In the genomic region with DNA sequence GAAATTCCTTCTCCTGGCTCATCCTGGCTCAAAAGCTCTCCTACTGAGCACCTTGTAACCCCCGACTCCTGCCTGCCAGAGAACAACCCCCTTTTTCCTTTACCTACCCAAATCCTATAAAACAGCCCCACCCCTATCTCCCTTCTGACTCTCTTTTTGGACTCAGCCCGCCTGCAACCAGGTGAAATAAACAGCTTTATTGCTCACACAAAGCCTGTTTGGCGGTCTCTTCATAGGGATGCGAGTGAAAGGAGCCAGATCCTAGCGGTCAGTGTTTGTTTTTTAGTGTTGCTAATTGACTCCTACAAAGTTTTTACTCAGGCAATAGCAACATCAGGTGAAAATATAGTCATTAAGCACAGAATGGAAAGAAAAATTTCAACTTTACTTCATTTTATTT, we compare ENCODE assay signal across 6 cellular contexts.
DNase-seq lines count a peak whose midpoint lies in the region; ATAC-seq and TF ChIP-seq lines count a peak whose summit lies in the region.
"Not testable (repeated sequence)": the region's sequence is repeated elsewhere in the genome, so short reads cannot be mapped to it uniquely, and the experiment has no call there.

No MANE protein-coding gene starts in this region.

- not testable (repeated sequence) for H3K79me1 ChIP-seq in H9 (ENCODE audit: insufficient read depth, low read depth, low read length, poor library complexity, severe bottlenecking)

- CTCF ChIA-PET in WTC11 (lab: Charles Lee) = not testable (repeated sequence)

- H3K4me1 ChIP-seq in H9 (ENCODE audit: insufficient read depth, low read length) = not testable (repeated sequence)
- H3K4me1 ChIP-seq in HUES64 (ENCODE audit: insufficient read depth, low read length) (peaks cover 28% of the 10 kb centered on the region), iPS-18a (ENCODE audit: control insufficient read depth, low read depth, low read length) (peaks cover 23% of the 10 kb centered on the region), neural progenitor cell (peaks cover 14% of the 10 kb centered on the region)

- not testable (repeated sequence) for H3K23me2 ChIP-seq in H9 (ENCODE audit: insufficient read length, low read depth, low read length, poor library complexity, severe bottlenecking)

- not testable (repeated sequence) for H3K27me3 ChIP-seq in H9 (ENCODE audit: insufficient read depth, low read length); HUES64 (ENCODE audit: insufficient read depth, low read length); iPS-18a (ENCODE audit: control insufficient read depth, insufficient read depth, low read length); neural progenitor cell

- peak; percentile 59; the same call in 1 of the 2 replicates for ATAC-seq in WTC11

- H3K27ac ChIP-seq in H9 (ENCODE audit: insufficient read length, low read depth, low read length); iPS-18a (ENCODE audit: low read length); neural progenitor cell: not testable (repeated sequence)
- peak overlapping the region; percentile 88 for H3K27ac ChIP-seq in HUES64 (ENCODE audit: low read depth, low read length)

- H3K4me3 ChIP-seq in HUES64 (ENCODE audit: low read length) = 0 out of 2 replicates have a peak overlapping the region, but pooled peaks have one; percentile 3
- H3K4me3 ChIP-seq in iPS-18a (ENCODE audit: low read length) = peak overlapping the region; percentile 11
- H3K4me3 ChIP-seq in neural progenitor cell = not testable (repeated sequence)

- WGBS in H9 (ENCODE audit: extremely low coverage, insufficient read length, low lambda C conversion rate) = no CpG with 5 or more reads among the region's 5 CpGs
- 13% methylated on average over 5 of the region's 5 CpGs for WGBS in HUES64

- H3K9me3 ChIP-seq in H9 (ENCODE audit: control insufficient read depth, low read depth, low read length); HUES64 (ENCODE audit: insufficient read depth, low read depth, low read length); iPS-18a (ENCODE audit: control insufficient read depth, low read depth, low read length); neural progenitor cell (ENCODE audit: low read depth): not testable (repeated sequence)

- not testable (repeated sequence) for H3K4me3 Mint-ChIP-seq in H9, WTC11, neural progenitor cell

- not testable (repeated sequence) for H3K27me3 Mint-ChIP-seq in H9 (ENCODE audit: low read depth); WTC11 (ENCODE audit: low read depth); neural progenitor cell (ENCODE audit: insufficient read depth, low read depth)

- not testable (repeated sequence) for H3K4me2 ChIP-seq in H9 (ENCODE audit: insufficient read depth, insufficient read length, low read length)
- H3K4me2 ChIP-seq in neural progenitor cell = peak overlapping the region; percentile 61

- H3T11ph ChIP-seq in H9 (ENCODE audit: low read length) = not testable (repeated sequence)

- H3K9ac ChIP-seq in H9 (ENCODE audit: extremely low read depth, insufficient read length, low read length); HUES64 (ENCODE audit: low read depth, low read length); iPS-18a (ENCODE audit: low read length); neural progenitor cell: not testable (repeated sequence)

- not testable (repeated sequence) for H2AFZ ChIP-seq in H9 (ENCODE audit: low read length); neural progenitor cell (replicated peaks)

- not testable (repeated sequence) for H4K20me1 ChIP-seq in H9 (ENCODE audit: control insufficient read depth, insufficient read depth, insufficient read length); neural progenitor cell (ENCODE audit: low read depth)

- not testable (repeated sequence) for H2BK12ac ChIP-seq in H9 (ENCODE audit: insufficient read length, low read depth, low read length)

- H2BK15ac ChIP-seq in H9 (ENCODE audit: low read depth, low read length) = not testable (repeated sequence)

- H3K36me3 Mint-ChIP-seq in H9 (ENCODE audit: insufficient read depth in 1 of 3, low read depth in 3 of 3) = peaks cover 17 to 32% (median 23%) of the 10 kb centered on the region in 3 experiments
- not testable (repeated sequence) for H3K36me3 Mint-ChIP-seq in WTC11, neural progenitor cell

- not testable (repeated sequence) for H3K23ac ChIP-seq in H9 (ENCODE audit: insufficient read length, low read depth, low read length)

- H3K27ac Mint-ChIP-seq in H9, WTC11, neural progenitor cell: not testable (repeated sequence)

- H3K4me1 Mint-ChIP-seq in H9 (peaks cover 15 to 17% of the 10 kb centered on the region in 2 experiments), WTC11 (peaks cover 22% of the 10 kb centered on the region)
- H3K4me1 Mint-ChIP-seq in neural progenitor cell = not testable (repeated sequence)

- not testable (repeated sequence) for H2BK5ac ChIP-seq in H9 (ENCODE audit: insufficient read length, low read length)

- H4K5ac ChIP-seq in H9 (ENCODE audit: insufficient read length, low read depth, low read length) = not testable (repeated sequence)

- peaks cover 31 to 36% of the 10 kb centered on the region in 2 experiments for H3K9me3 Mint-ChIP-seq in H9
- H3K9me3 Mint-ChIP-seq in WTC11 = not testable (repeated sequence)
- peaks cover 11% of the 10 kb centered on the region for H3K9me3 Mint-ChIP-seq in neural progenitor cell

- not testable (repeated sequence) for H3K36me3 ChIP-seq in HUES64 (ENCODE audit: insufficient read depth, low read length); iPS-18a (ENCODE audit: control insufficient read depth, low read depth, low read length); neural progenitor cell

- H3K79me2 ChIP-seq in H9 (ENCODE audit: insufficient read depth, low read length); neural progenitor cell (ENCODE audit: low read depth): not testable (repeated sequence)

- not testable (repeated sequence) for H4K91ac ChIP-seq in H9 (ENCODE audit: insufficient read length, low read depth, low read length)

- not testable (repeated sequence) for H3K4ac ChIP-seq in H9 (ENCODE audit: low read depth, low read length)

- DNase-seq in H9 (peak; percentile 35), islet precursor cell (peak; percentile 54), neural progenitor cell (ENCODE audit: low spot score) (peak; percentile 45)
- not testable (repeated sequence) for DNase-seq in WTC11 (ENCODE audit: low spot score)

- not testable (repeated sequence) for H3K56ac ChIP-seq in H9 (ENCODE audit: insufficient read length, low read depth, low read length)

- H3F3A ChIP-seq in neural progenitor cell (ENCODE audit: low read depth) = not testable (repeated sequence)

- not testable (repeated sequence) for H2BK20ac ChIP-seq in H9 (ENCODE audit: low read depth, low read length, poor library complexity, severe bottlenecking)

- not testable (repeated sequence) for H2BK120ac ChIP-seq in H9 (ENCODE audit: low read depth, low read length, poor library complexity, severe bottlenecking)

- H4K8ac ChIP-seq in H9 (replicated peaks; ENCODE audit: insufficient read length, low read depth, low read length) = not testable (repeated sequence)

- not testable (repeated sequence) for TF ChIP-seq CTCF in H9 (conservative IDR thresholded peaks at IDR 0.05); WTC11 (IDR thresholded peaks at IDR 0.05); neural progenitor cell (IDR thresholded peaks at IDR 0.05)

- not testable (repeated sequence) for H3K18ac ChIP-seq in H9 (ENCODE audit: insufficient read length, low read depth, low read length)

- not testable (repeated sequence) for H3K14ac ChIP-seq in H9 (ENCODE audit: insufficient read depth, low read length)

- H2AK5ac ChIP-seq in H9 (ENCODE audit: insufficient read length, low read length) = not testable (repeated sequence)

- POLR2A ChIA-PET in WTC11 (lab: Charles Lee) = not testable (repeated sequence)
